Comparison of ENCODE assay signal across 8 cellular contexts in the genomic region with DNA sequence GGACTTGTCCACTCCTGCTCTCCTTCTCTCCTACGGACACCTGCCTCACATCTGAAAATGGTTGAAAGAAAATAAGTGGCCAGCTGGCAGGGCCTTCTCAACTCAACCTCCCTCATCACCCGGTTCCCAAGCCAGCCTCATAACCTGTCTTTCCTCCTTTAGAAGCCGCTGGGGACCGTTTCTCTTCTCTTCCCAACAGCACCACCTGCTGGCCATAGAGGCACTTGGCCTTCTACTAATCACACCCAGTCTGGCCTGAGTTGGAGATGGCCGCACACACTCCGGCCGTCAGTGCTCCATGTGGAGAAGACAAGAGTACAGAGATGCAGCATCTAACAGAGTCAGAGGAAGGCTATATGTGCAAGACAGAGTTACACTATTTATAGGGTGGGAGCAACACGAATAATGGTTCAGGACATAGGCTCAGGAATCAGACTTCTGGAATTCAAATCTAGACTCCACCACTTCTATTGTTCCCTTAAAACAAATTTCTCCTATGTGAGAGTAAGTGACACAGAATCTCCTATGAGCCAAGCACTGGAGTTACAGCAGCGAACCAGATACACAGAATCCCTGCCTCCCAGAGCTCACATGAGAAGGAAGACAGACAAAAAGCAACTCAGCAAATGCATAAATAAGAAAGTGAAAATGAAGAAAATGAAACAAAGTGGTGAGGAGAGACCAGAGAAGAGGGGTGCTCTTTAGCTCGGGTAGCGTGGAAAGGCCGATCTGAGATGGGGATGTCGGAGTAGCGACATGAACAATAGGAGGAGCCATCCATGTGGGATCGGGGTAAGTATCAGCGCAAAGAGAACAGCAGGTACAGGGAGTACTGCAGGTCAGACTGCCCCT. TPM values are rescaled to one million over a fixed set of nuclear protein-coding genes. Genes with fewer than 3 reads are reported as not detected.
DNase-seq lines count a peak whose midpoint lies in the region; ATAC-seq, FAIRE-seq and TF ChIP-seq lines count a peak whose summit lies in the region.
"Not testable (repeated sequence)": the region's sequence is repeated elsewhere in the genome, so short reads cannot be mapped to it uniquely, and the experiment has no call there.

No MANE protein-coding gene starts in this region.

- not testable (repeated sequence) for TF ChIP-seq EP300 in Ishikawa (IDR thresholded peaks at IDR 0.05; ENCODE audit: borderline replicate concordance); H1 (IDR thresholded peaks at IDR 0.05; ENCODE audit: borderline replicate concordance in 1 of 2, low read depth in 2 of 2, low read length in 2 of 2)

- H3K79me1 ChIP-seq in H1 (ENCODE audit: low read depth, low read length), result not testable (repeated sequence)

- peak; percentile 67 for TF ChIP-seq RAD21 in Ishikawa (IDR thresholded peaks at IDR 0.05; ENCODE audit: low read depth)
- TF ChIP-seq RAD21 in H1 (IDR thresholded peaks at IDR 0.05 in 1 of 2, conservative IDR thresholded peaks at IDR 0.05 in 1 of 2; ENCODE audit: low read depth in 2 of 2, low read length in 2 of 2), result peak; percentile 65 to 67

- peak; percentile 62 for TF ChIP-seq CTCF in CD4-positive, alpha-beta T cell (IDR thresholded peaks at IDR 0.05)
- peak; percentile 48 for TF ChIP-seq CTCF in GM20000 (IDR thresholded peaks at IDR 0.05; ENCODE audit: extremely low read depth, missing control alignments)
- TF ChIP-seq CTCF in H1 (IDR thresholded peaks at IDR 0.05; ENCODE audit: control extremely low read depth in 1 of 3, insufficient read depth in 1 of 3, low read depth in 1 of 3, low read length in 3 of 3), result peak; percentile 46 to 66 (median 66)

- not testable (repeated sequence) for H3K56ac ChIP-seq in H1 (replicated peaks; ENCODE audit: insufficient read length, low read depth, low read length)

- not testable (repeated sequence) for H3K9me3 Mint-ChIP-seq in CD4-positive, alpha-beta T cell

- H3K4me3 Mint-ChIP-seq in CD4-positive, alpha-beta T cell, result not testable (repeated sequence)

- H3K79me2 ChIP-seq in H1 (ENCODE audit: control insufficient read depth in 1 of 2, insufficient read depth in 2 of 2, low read length in 2 of 2), result not testable (repeated sequence)

- ATAC-seq in CD4-positive, alpha-beta T cell (ENCODE audit: poor library complexity), result peak; percentile 52

- H2BK5ac ChIP-seq in H1 (ENCODE audit: low read depth, low read length), result not testable (repeated sequence)

- peak; percentile 100 for FAIRE-seq in H1 (lab: Jason Lieb, UNC)

- H3K14ac ChIP-seq in H1 (ENCODE audit: insufficient read length), result not testable (repeated sequence)

- intact Hi-C loops in CD4-positive, alpha-beta T cell (cut with DNase I, micrococcal nuclease), result not testable (repeated sequence)

- peaks cover 11% of the 10 kb centered on the region for H3K27me3 Mint-ChIP-seq in CD4-positive, alpha-beta T cell

- CTCF ChIA-PET in CD4-positive, alpha-beta T cell (lab: Charles Lee), result not testable (repeated sequence)
- CTCF ChIA-PET in H1 (lab: Charles Lee; ENCODE audit: partially characterized antibody), result interaction anchor here (0.6 to 7.4 kb wide), 9 partner anchors 10 to 569 kb away, joined by 3 to 67 read pairs (median 5); no protein-coding TSS in a partner anchor

- not testable (repeated sequence) for H2BK15ac ChIP-seq in H1 (ENCODE audit: low read length)

- not testable (repeated sequence) for TF ChIP-seq POLR2A in H1 (IDR thresholded peaks at IDR 0.05; ENCODE audit: control extremely low read depth in 1 of 2, low read depth in 2 of 2, low read length in 2 of 2)

- not testable (repeated sequence) for H3K9me3 ChIP-seq in CD4-positive, alpha-beta T cell (ENCODE audit: control insufficient read depth, low read length); NT2/D1 (ENCODE audit: insufficient read depth, low read length); H1 (ENCODE audit: insufficient read depth in 2 of 2, low read depth in 1 of 2, low read length in 1 of 2)

- not testable (repeated sequence) for H2BK20ac ChIP-seq in H1 (ENCODE audit: low read length)

- not testable (repeated sequence) for H2BK120ac ChIP-seq in H1 (replicated peaks; ENCODE audit: low read depth, low read length)

- H3K18ac ChIP-seq in H1 (ENCODE audit: extremely low read depth, low read length), result not testable (repeated sequence)

- H3K23ac ChIP-seq in H1 (ENCODE audit: insufficient read length), result not testable (repeated sequence)

- H4K8ac ChIP-seq in H1 (ENCODE audit: extremely low read depth, insufficient read depth, low read length), result not testable (repeated sequence)

- H3K9ac ChIP-seq in NT2/D1 (ENCODE audit: insufficient read length, low read depth); H1 (replicated peaks in 1 of 4; ENCODE audit: extremely low read depth in 1 of 4, low read depth in 3 of 4, low read length in 3 of 4): not testable (repeated sequence)

- not testable (repeated sequence) for H3K27ac Mint-ChIP-seq in CD4-positive, alpha-beta T cell

- not testable (repeated sequence) for H2AFZ ChIP-seq in H1 (ENCODE audit: low read length)

- not testable (repeated sequence) for H2BK12ac ChIP-seq in H1 (ENCODE audit: low read depth, low read length)

- H3K27ac ChIP-seq in CD4-positive, alpha-beta T cell (ENCODE audit: low read depth, low read length); H1 (ENCODE audit: low read depth, low read length): not testable (repeated sequence)

- not testable (repeated sequence) for H4K91ac ChIP-seq in H1 (replicated peaks; ENCODE audit: insufficient read length, low read length)

- WGBS in H1 (ENCODE audit: extremely low coverage in 1 of 2, insufficient coverage in 1 of 2, insufficient read length in 1 of 2, insufficient replicate concordance in 2 of 2, low coverage in 1 of 2, low lambda C conversion rate in 2 of 2, missing lambda C conversion rate in 1 of 2), 2 experiments, result 75% methylated on average over 13 of the region's 16 CpGs; no CpG with 5 or more reads in 1 of the 2 experiments

- not testable (repeated sequence) for H3K4me2 ChIP-seq in H1 (ENCODE audit: insufficient read depth in 1 of 2, low read depth in 2 of 2, low read length in 2 of 2)

- H3K23me2 ChIP-seq in H1 (ENCODE audit: low read depth, low read length), result not testable (repeated sequence)

- H3K27me3 ChIP-seq in CD4-positive, alpha-beta T cell (ENCODE audit: control insufficient read depth, insufficient read depth, low read length); NT2/D1 (ENCODE audit: insufficient read depth, insufficient read length); H1 (replicated peaks in 1 of 4; ENCODE audit: control insufficient read depth in 3 of 4, extremely low read depth in 1 of 4, insufficient read depth in 3 of 4, low read length in 3 of 4): not testable (repeated sequence)

- peak; percentile 10 to 48 (median 26) for DNase-seq in CD4-positive, alpha-beta T cell
- DNase-seq in GM20000 (ENCODE audit: low spot score) (peak; percentile 25), NT2/D1 (ENCODE audit: low read depth, low spot score) (peak; percentile 36), H1 (ENCODE audit: low read depth in 1 of 2, low spot score in 2 of 2) (peak in 1 of 2 experiments; percentile 77), medulla oblongata (ENCODE audit: extremely low spot score) (peak; percentile 74)
- DNase-seq in activated CD8-positive, alpha-beta memory T cell treated with anti-CD3 and anti-CD28 coated beads for 24 hours, result peak; percentile 81
- DNase-seq in stimulated activated CD4-positive, alpha-beta T cell treated with anti-CD3 and anti-CD28 coated beads, TNF-alpha, amount 100 ng/mL, for 48 hours (ENCODE audit: low read depth in 3 of 3), result peak; percentile 21 to 41 (median 38)

- not testable (repeated sequence) for H4K20me1 ChIP-seq in H1 (replicated peaks in 1 of 2; ENCODE audit: control insufficient read depth in 1 of 2, insufficient read depth in 2 of 2, low read length in 2 of 2)

- not testable (repeated sequence) for H3K4me3 ChIP-seq in NT2/D1 (ENCODE audit: insufficient read length, low read depth); H1 (ENCODE audit: extremely low read depth in 1 of 4, insufficient read depth in 2 of 4, low read depth in 3 of 4, low read length in 4 of 4)

- H4K5ac ChIP-seq in H1 (ENCODE audit: insufficient read length, low read depth, low read length), result not testable (repeated sequence)

- not testable (repeated sequence) for H3K36me3 Mint-ChIP-seq in CD4-positive, alpha-beta T cell (ENCODE audit: low read depth)

- not testable (repeated sequence) for H3K4me1 Mint-ChIP-seq in CD4-positive, alpha-beta T cell (ENCODE audit: low read depth)

- POLR2A ChIA-PET in CD4-positive, alpha-beta T cell (lab: Charles Lee); H1 (lab: Charles Lee; ENCODE audit: partially characterized antibody): not testable (repeated sequence)

- not testable (repeated sequence) for H3K4ac ChIP-seq in H1 (replicated peaks; ENCODE audit: insufficient read length, low read depth, low read length)

- not testable (repeated sequence) for H3K36me3 ChIP-seq in NT2/D1 (ENCODE audit: insufficient read depth, insufficient read length, low read length); H1 (ENCODE audit: control insufficient read depth in 2 of 4, insufficient read depth in 4 of 4, low read length in 3 of 4)

- not testable (repeated sequence) for H2AK5ac ChIP-seq in H1 (ENCODE audit: low read depth, low read length)

- H3K4me1 ChIP-seq in NT2/D1 (ENCODE audit: insufficient read depth, insufficient read length); H1 (replicated peaks in 1 of 4; ENCODE audit: control insufficient read depth in 3 of 4, insufficient read depth in 4 of 4, low read length in 3 of 4): not testable (repeated sequence)

RNA-seq across cellular contexts. Expression of a gene that starts 5.9 kb away (rescaled TPM):
- total RNA-seq in CD4-positive, alpha-beta T cell, result not detected
- not detected in 2 replicates for total RNA-seq in H1 (2021; fragmentation: NEBNext Ultra II Directional; extraction: Animal tissue kit (Norgen Biotek cat#: 25700))
- polyA plus RNA-seq in H1 (2011; rRNA removed), result not detected in 2 replicates
- polyA plus RNA-seq in H1 (2011; cell fraction: cytosol; rRNA removed), result not detected
- polyA plus RNA-seq in H1 (2011; cell fraction: nucleus; rRNA removed), result not detected
- polyA plus RNA-seq in H1 (2012, experiment 1 of 2), result not detected in 4 replicates
- polyA plus RNA-seq in H1 (2012, experiment 2 of 2), result not detected
- not detected for polyA plus RNA-seq in H1 (2013, experiment 1 of 2)
- not detected for polyA plus RNA-seq in H1 (2013, experiment 2 of 2)
- polyA minus RNA-seq in H1 (2011; rRNA and poly(A)+ RNA removed), result not detected in 2 replicates
- polyA minus RNA-seq in H1 (2011; cell fraction: cytosol; rRNA and poly(A)+ RNA removed), result not detected
- not detected for polyA minus RNA-seq in H1 (2011; cell fraction: nucleus; rRNA and poly(A)+ RNA removed)

RNA-seq across cellular contexts. Expression of a gene that starts 20.0 kb away (rescaled TPM):
- not detected for total RNA-seq in CD4-positive, alpha-beta T cell
- not detected in 2 replicates for total RNA-seq in H1 (2021; fragmentation: NEBNext Ultra II Directional; extraction: Animal tissue kit (Norgen Biotek cat#: 25700))
- polyA plus RNA-seq in H1 (2011; rRNA removed), result not detected in 2 replicates
- not detected for polyA plus RNA-seq in H1 (2011; cell fraction: cytosol; rRNA removed)
- not detected for polyA plus RNA-seq in H1 (2011; cell fraction: nucleus; rRNA removed)
- not detected in 4 replicates for polyA plus RNA-seq in H1 (2012, experiment 1 of 2)
- polyA plus RNA-seq in H1 (2012, experiment 2 of 2), result not detected
- polyA plus RNA-seq in H1 (2013, experiment 1 of 2), result not detected
- polyA plus RNA-seq in H1 (2013, experiment 2 of 2), result not detected
- polyA minus RNA-seq in H1 (2011; rRNA and poly(A)+ RNA removed), result not detected in 2 replicates
- not detected for polyA minus RNA-seq in H1 (2011; cell fraction: cytosol; rRNA and poly(A)+ RNA removed)
- not detected for polyA minus RNA-seq in H1 (2011; cell fraction: nucleus; rRNA and poly(A)+ RNA removed)

RNA-seq across cellular contexts. Expression of a gene that starts 36.2 kb away (rescaled TPM):
- not detected for total RNA-seq in CD4-positive, alpha-beta T cell
- total RNA-seq in H1 (2021; fragmentation: NEBNext Ultra II Directional; extraction: Animal tissue kit (Norgen Biotek cat#: 25700)), result not detected in 2 replicates
- polyA plus RNA-seq in H1 (2011; rRNA removed), result 0.08 TPM in 1 of 2 replicates, not detected in the other
- not detected for polyA plus RNA-seq in H1 (2011; cell fraction: cytosol; rRNA removed)
- polyA plus RNA-seq in H1 (2011; cell fraction: nucleus; rRNA removed), result not detected
- polyA plus RNA-seq in H1 (2012, experiment 1 of 2), result not detected in 4 replicates
- not detected for polyA plus RNA-seq in H1 (2012, experiment 2 of 2)
- 0.06 TPM for polyA plus RNA-seq in H1 (2013, experiment 1 of 2)
- 0.04 TPM for polyA plus RNA-seq in H1 (2013, experiment 2 of 2)
- polyA minus RNA-seq in H1 (2011; rRNA and poly(A)+ RNA removed), result not detected in 2 replicates
- not detected for polyA minus RNA-seq in H1 (2011; cell fraction: cytosol; rRNA and poly(A)+ RNA removed)
- polyA minus RNA-seq in H1 (2011; cell fraction: nucleus; rRNA and poly(A)+ RNA removed), result not detected
